In the genomic region with DNA sequence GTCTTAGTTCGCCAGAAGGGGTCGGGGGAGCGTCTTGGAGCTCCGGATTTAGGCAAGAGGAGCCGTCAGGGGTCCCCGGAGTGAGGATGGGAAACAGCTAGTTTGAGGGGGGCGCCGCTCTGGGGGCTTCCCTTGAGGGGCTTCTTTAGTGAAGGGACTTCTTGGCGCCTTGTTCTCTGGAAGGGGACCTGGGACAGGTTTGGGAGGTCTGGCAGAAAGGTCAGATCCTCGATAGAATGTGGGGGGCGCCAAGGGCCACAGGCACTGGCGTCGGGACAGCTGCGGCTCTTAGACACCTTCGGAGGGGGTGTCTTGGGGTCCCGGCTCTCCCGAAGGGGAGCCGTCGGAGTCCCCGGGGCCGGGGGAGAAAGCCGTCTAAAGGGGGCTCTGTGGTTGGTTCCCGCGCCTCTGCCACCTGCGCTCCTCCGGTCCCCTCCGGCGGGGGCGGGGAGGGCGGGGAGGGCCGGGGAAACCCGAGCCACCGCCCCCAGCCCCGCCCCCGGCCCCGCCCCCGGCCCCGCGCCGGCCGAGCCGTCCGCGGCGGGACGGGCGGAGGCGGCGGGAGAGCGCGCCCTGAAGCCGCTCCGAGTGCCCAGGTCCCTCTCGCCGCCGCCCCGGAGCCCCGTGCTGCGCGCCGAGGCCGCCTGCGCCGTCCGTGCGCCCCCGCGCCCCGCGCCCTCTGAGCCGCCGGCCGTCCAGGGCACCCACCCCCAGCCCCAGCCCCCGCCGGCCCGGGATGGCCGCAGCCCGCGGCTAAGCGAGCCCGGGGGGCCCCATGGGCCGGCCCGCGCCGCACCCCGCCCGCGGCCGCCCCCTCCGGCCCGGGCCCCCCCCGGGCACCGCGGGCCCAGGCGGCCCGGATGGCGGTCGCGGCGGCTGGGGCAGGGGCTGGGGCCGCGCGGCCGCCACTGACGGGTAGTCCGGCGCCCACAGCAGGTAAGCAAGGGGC, we compare ENCODE assay signal across 9 cellular contexts. TPM values are rescaled to one million over a fixed set of nuclear protein-coding genes. Genes with fewer than 3 reads are reported as not detected.
DNase-seq lines count a peak whose midpoint lies in the region; ATAC-seq and TF ChIP-seq lines count a peak whose summit lies in the region.
"Had no signal": no experiment of that assay in that cellular context is flagged by ENCODE, and none has a peak within 500 bp of the region (broad histone marks: within the 10 kb centered on the region; RNA-seq: fewer than 3 reads in every experiment).

NRTN (plus strand) TSS at position 552 of the 949 bp plus-strand sequence. CDS start 19,099 bp downstream, outside the sequence.

- H3K4me3 ChIP-seq in right atrium auricular region = peak within 1 kb of the TSS; percentile 55 to 56

- peak within 1 kb of the TSS; percentile 85 to 92 for H3K27ac ChIP-seq in right atrium auricular region

- peaks cover 0 to 7% of the 10 kb centered on the region in 2 donors for H3K27me3 ChIP-seq in right atrium auricular region

- ATAC-seq in GM18511 (IDR thresholded peaks at IDR 0.05; ENCODE audit: unreplicated experiment) = no peak

- no peak for TF ChIP-seq CTCF in right atrium auricular region (IDR thresholded peaks at IDR 0.05)

- peak; percentile 49 for DNase-seq in GM03348 (ENCODE audit: low spot score)
- DNase-seq in NCI-H510A treated with DMSO at 0.1 percent for 48 hours (lab: John Stamatoyannopoulos, UW) = peak; percentile 35
- DNase-seq in activated effector memory CD4-positive, alpha-beta T cell treated with Interleukin-2 at 50 U/mL for 16 hours = peak; percentile 33
- no peak for DNase-seq in right atrium auricular region (ENCODE audit: low spot score)
- peak; percentile 41 to 55 for DNase-seq in stimulated activated CD4-positive, alpha-beta T cell treated with anti-CD3 and anti-CD28 coated beads, Interleukin-1b, Interleukin-23, amount 100 ng/mL, for 4 hours (ENCODE audit: low read depth in 2 of 2)
- DNase-seq in SW480 (ENCODE audit: low spot score) = no peak
- DNase-seq in NOMO-1 treated with dmso at 0.1 percent for 144 hours (lab: John Stamatoyannopoulos, UW; ENCODE audit: unreplicated experiment) = no peak

- H3K36me3 ChIP-seq in right atrium auricular region = no peaks in the 10 kb centered on the region

- no peaks in the 10 kb centered on the region for H3K9me3 ChIP-seq in right atrium auricular region

- peaks cover 0 to 27% of the 10 kb centered on the region in 2 donors for H3K4me1 ChIP-seq in right atrium auricular region

RNA-seq across cellular contexts. Expression of gene NRTN, which starts in this region (rescaled TPM):
- total RNA-seq in right atrium auricular region = 10 to 100 TPM; 20.9 to 33.7 TPM
- total RNA-seq: myocyte had no signal

Comparison
In these comparisons a context has a peak if more than half of its experiments do, and no peak if none do; other contexts are left out.
1. DNase-seq: peak in GM03348 (single experiment), NCI-H510A treated with DMSO at 0.1 percent for 48 hours (single experiment), activated effector memory CD4-positive, alpha-beta T cell treated with Interleukin-2 at 50 U/mL for 16 hours (single experiment) and stimulated activated CD4-positive, alpha-beta T cell treated with anti-CD3 and anti-CD28 coated beads, Interleukin-1b, Interleukin-23, amount 100 ng/mL, for 4 hours (2 of 2); none in right atrium auricular region (single experiment), SW480 (single experiment) and NOMO-1 treated with dmso at 0.1 percent for 144 hours (single experiment).